Comparison of ENCODE assay signal across 24 cellular contexts in the genomic region with DNA sequence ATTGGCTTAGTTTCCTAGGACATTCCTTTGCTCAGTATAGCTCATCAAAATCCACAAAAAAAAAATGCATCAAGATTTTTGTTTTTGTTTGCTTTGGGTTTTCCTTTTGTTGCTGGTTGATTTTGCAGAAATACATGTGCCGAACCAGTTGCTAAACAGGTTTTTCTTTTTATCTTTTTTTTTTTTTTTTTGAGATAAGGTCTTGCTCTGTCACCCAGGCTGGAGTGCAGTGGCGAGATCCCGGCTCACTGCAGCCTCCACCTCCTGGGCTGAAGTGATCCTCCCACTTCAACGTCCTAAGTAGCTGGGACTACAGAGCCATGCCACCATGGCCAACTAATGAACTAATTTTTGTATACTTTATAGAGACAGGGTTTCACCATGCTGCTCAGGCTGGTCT.
"Had no signal": no experiment of that assay in that cellular context is flagged by ENCODE, and none has a peak within 500 bp of the region (broad histone marks: within the 10 kb centered on the region; RNA-seq: fewer than 3 reads in every experiment).

No MANE protein-coding gene starts in this region.

- H3K4me3 ChIP-seq: gastrocnemius medialis, heart left ventricle, mucosa of descending colon, neural progenitor cell, tibial nerve, uterus had no signal

- H3K9me3 ChIP-seq: gastrocnemius medialis, heart left ventricle, mucosa of descending colon, tibial nerve, uterus had no signal

- H3K9ac ChIP-seq: neural progenitor cell had no signal

- H3K4me2 ChIP-seq: neural progenitor cell had no signal

- H2AFZ ChIP-seq: neural progenitor cell had no signal

- H3K27ac Mint-ChIP-seq: activated naive CD4-positive, alpha-beta T cell treated with anti-CD3 and anti-CD28 coated beads, Interleukin-2, amount 50 U/mL, for 24 hours; naive B cell; neural progenitor cell had no signal

- H3K4me3 Mint-ChIP-seq: activated naive CD4-positive, alpha-beta T cell treated with anti-CD3 and anti-CD28 coated beads, Interleukin-2, amount 50 U/mL, for 24 hours; naive B cell; neural progenitor cell had no signal

- ATAC-seq: esophagus mucosa, gastrocnemius medialis, mucosa of descending colon had no signal

- H3K9me3 Mint-ChIP-seq: neural progenitor cell had no signal

- FAIRE-seq: astrocyte, bronchial epithelial cell, TTC549 had no signal

- H3K4me1 ChIP-seq: uterus had no signal

- H3K27me3 Mint-ChIP-seq: activated naive CD4-positive, alpha-beta T cell treated with anti-CD3 and anti-CD28 coated beads, Interleukin-2, amount 50 U/mL, for 24 hours had no signal

- H3K27me3 ChIP-seq: gastrocnemius medialis, heart left ventricle, neural progenitor cell, tibial nerve, uterus had no signal

- H3K27ac ChIP-seq: gastrocnemius medialis, heart left ventricle, neural progenitor cell, tibial nerve, uterus had no signal

- H3K36me3 ChIP-seq: gastrocnemius medialis, tibial nerve, uterus had no signal

- DNase-seq: activated CD8-positive, alpha-beta memory T cell treated with anti-CD3 and anti-CD28 coated beads for 24 hours; activated CD8-positive, alpha-beta memory T cell treated with anti-CD3 and anti-CD28 coated beads, Interleukin-2, amount 50 U/mL, for 48 hours; activated effector memory CD4-positive, alpha-beta T cell treated with Interleukin-2 at 50 U/mL for 16 hours; activated T-cell treated with anti-CD3 and anti-CD28 coated beads, Interleukin-2, amount 50 U/mL, for 48 hours; effector CD4-positive, alpha-beta T cell; gastrocnemius medialis; heart left ventricle; kidney glomerular epithelial cell; mesenchymal stem cell; mucosa of descending colon; naive B cell; stimulated activated CD4-positive, alpha-beta T cell treated with anti-CD3 and anti-CD28 coated beads, Interleukin-12 subunit alpha, Interleukin-12 subunit beta, amount 100 ng/mL, for 4 hours; stimulated activated CD4-positive, alpha-beta T cell treated with anti-CD3 and anti-CD28 coated beads, Interleukin-1b, Interleukin-23, amount 100 ng/mL, for 48 hours; stimulated activated CD8-positive, alpha-beta memory T cell treated with anti-CD3 and anti-CD28 coated beads, Interleukin-4, amount 100 ng/mL, for 48 hours; stimulated activated naive CD4-positive, alpha-beta T cell; substantia nigra; uterus had no signal
